30 cellular contexts compared by ENCODE assay signal in genomic region chr17:4810696-4811289, GRCh38. TPM values are rescaled to one million over a fixed set of nuclear protein-coding genes. Genes with fewer than 3 reads are reported as not detected.
DNase-seq lines count a peak whose midpoint lies in the region; ATAC-seq and TF ChIP-seq lines count a peak whose summit lies in the region.
"Had no signal": no experiment of that assay in that cellular context is flagged by ENCODE, and none has a peak within 500 bp of the region (broad histone marks: within the 10 kb centered on the region; RNA-seq: fewer than 3 reads in every experiment).

No MANE protein-coding gene starts in this region.

- H3K36me3 ChIP-seq in right atrium auricular region (peaks cover 9% of the 10 kb centered on the region), left ventricle myocardium inferior (peaks cover 28% of the 10 kb centered on the region)

- intact Hi-C loops in Right ventricle myocardium superior (cut with DNase I) = no loop called here
- intact Hi-C loops in left ventricle myocardium inferior (cut with micrococcal nuclease) = no loop called here

- CTCF ChIA-PET in RWPE1 (lab: Yijun Ruan, JAX) = interaction anchor here (0.7 to 1.1 kb wide), 2 partner anchors 21 to 56 kb away, joined by 3 read pairs; no protein-coding TSS in a partner anchor

- TF ChIP-seq CTCF in right atrium auricular region (IDR thresholded peaks at IDR 0.05) (no peak), RWPE1 (conservative IDR thresholded peaks at IDR 0.05; ENCODE audit: low read depth) (no peak), left ventricle myocardium inferior (IDR thresholded peaks at IDR 0.05; ENCODE audit: borderline replicate concordance) (no peak)

- H3K27ac ChIP-seq in right atrium auricular region (no peak overlapping the region), RWPE1 (peak overlapping the region; percentile 73), left ventricle myocardium inferior (replicated peaks) (peak overlapping the region; percentile 76)
- H3K27ac ChIP-seq: gastroesophageal sphincter, GM23248, right lobe of liver, testis had no signal

- POLR2A ChIA-PET in RWPE1 (lab: Yijun Ruan, JAX; ENCODE audit: low non-redundant PET) = no interaction called here

- H3K4me1 ChIP-seq in right atrium auricular region = peaks cover 0 to 25% of the 10 kb centered on the region in 2 donors
- H3K4me1 ChIP-seq in left ventricle myocardium inferior = peaks cover 56% of the 10 kb centered on the region
- H3K4me1 ChIP-seq: Caco-2 had no signal

- H3K9me3 ChIP-seq in right atrium auricular region (no peaks in the 10 kb centered on the region), left ventricle myocardium inferior (replicated peaks) (no peaks in the 10 kb centered on the region)
- H3K9me3 ChIP-seq: Caco-2, gastroesophageal sphincter, right lobe of liver, SK-N-SH, testis had no signal

- H3K4me3 ChIP-seq in right atrium auricular region (no peak overlapping the region), left ventricle myocardium inferior (no peak overlapping the region)
- H3K4me3 ChIP-seq: gastroesophageal sphincter, GM23248, right lobe of liver, testis had no signal

- DNase-seq in Right ventricle myocardium superior (peak; percentile 57), right atrium auricular region (ENCODE audit: low spot score) (no peak), RWPE1 (ENCODE audit: low spot score) (no peak), left ventricle myocardium inferior (peak; percentile 44), EL (no peak), SIG-M5 (lab: John Stamatoyannopoulos, UW) (no peak)
- DNase-seq in activated T-cell treated with anti-CD3 and anti-CD28 coated beads, Interleukin-2, amount 50 U/mL, for 1 hour = no peak
- DNase-seq: activated CD4-positive, alpha-beta memory T cell treated with anti-CD3 and anti-CD28 coated beads, Interleukin-2, amount 10 ng/mL, durations not matched to agents 7 days and 5 days; activated CD4-positive, alpha-beta T cell treated with anti-CD3 and anti-CD28 coated beads for 1 hour; activated naive CD4-positive, alpha-beta T cell treated with anti-CD3 and anti-CD28 coated beads, Interleukin-2, amount 10 ng/mL, durations not matched to agents 7 days and 5 days; Caco-2; cerebellar nuclear complex; DND-41; GM23248; HFFc6; NCI-H146; NCI-H2107; NCI-H446; NCI-H748 treated with DMSO at 0.1 percent for 48 hours; SK-N-SH; stimulated activated CD8-positive, alpha-beta memory T cell treated with anti-CD3 and anti-CD28 coated beads, Interleukin-4, amount 100 ng/mL, for 48 hours; testis had no signal

- H3K27me3 ChIP-seq in right atrium auricular region (no peaks in the 10 kb centered on the region), left ventricle myocardium inferior (ENCODE audit: low read depth) (no peaks in the 10 kb centered on the region)
- H3K27me3 ChIP-seq: gastroesophageal sphincter, right lobe of liver, testis had no signal

- no peak for ATAC-seq in Right ventricle myocardium superior (ENCODE audit: poor library complexity)
- ATAC-seq: activated T-helper 17 cell treated with anti-CD3 and anti-CD28 coated beads, Interleukin-2, amount 50 U/mL, for 72 hours; gastroesophageal sphincter; left lobe of liver; right lobe of liver had no signal

RNA-seq across cellular contexts. Expression of gene PLD2, which starts 3.8 kb away (rescaled TPM):
- 13.6 TPM for total RNA-seq in Right ventricle myocardium superior
- total RNA-seq in right atrium auricular region = 1 to 10 TPM; 5.5 to 6.7 TPM
- 11.2 TPM for total RNA-seq in left ventricle myocardium inferior

RNA-seq across cellular contexts. Expression of gene PSMB6, which starts 14.8 kb away (rescaled TPM):
- total RNA-seq in Right ventricle myocardium superior (214 TPM), right atrium auricular region (100 to 1,000 TPM; 153 to 201 TPM), left ventricle myocardium inferior (183 TPM)

RNA-seq across cellular contexts. Expression of gene GLTPD2, which starts 22.0 kb away (rescaled TPM):
- total RNA-seq in Right ventricle myocardium superior (not detected), right atrium auricular region (not detected), left ventricle myocardium inferior (not detected)
- total RNA-seq: activated CD4-positive, alpha-beta memory T cell treated with anti-CD3 and anti-CD28 coated beads, Interleukin-2, amount 10 ng/mL, durations not matched to agents 7 days and 5 days; activated T-helper 17 cell treated with anti-CD3 and anti-CD28 coated beads, Interleukin-2, amount 50 U/mL, for 72 hours; B cell; dermis microvascular lymphatic vessel endothelial cell; gastroesophageal sphincter; HFFc6; mesenteric fat pad; RPMI7951; testis had no signal

RNA-seq across cellular contexts. Expression of gene MINK1, which starts 22.3 kb away (rescaled TPM):
- total RNA-seq in Right ventricle myocardium superior (47.6 TPM), right atrium auricular region (10 to 100 TPM; 20.9 to 22.2 TPM), left ventricle myocardium inferior (50.9 TPM)

Comparison
In these comparisons a context has a peak if more than half of its experiments do, and no peak if none do; other contexts are left out.
1. DNase-seq: peak in Right ventricle myocardium superior (single experiment) and left ventricle myocardium inferior (single experiment); none in right atrium auricular region (single experiment), RWPE1 (single experiment), activated T-cell treated with anti-CD3 and anti-CD28 coated beads, Interleukin-2, amount 50 U/mL, for 1 hour (single experiment), EL (single experiment) and SIG-M5 (single experiment).
2. H3K27ac ChIP-seq: peak in RWPE1 (single experiment) and left ventricle myocardium inferior (single experiment); none in right atrium auricular region (0 of 2).